Comparison of ENCODE assay signal across 26 cellular contexts in genomic region chr7:44772867-44773266, GRCh38. TPM values are rescaled to one million over a fixed set of nuclear protein-coding genes. Genes with fewer than 3 reads are reported as not detected.
DNase-seq lines count a peak whose midpoint lies in the region; ATAC-seq, FAIRE-seq and TF ChIP-seq lines count a peak whose summit lies in the region.
"Had no signal": no experiment of that assay in that cellular context is flagged by ENCODE, and none has a peak within 500 bp of the region (broad histone marks: within the 10 kb centered on the region; RNA-seq: fewer than 3 reads in every experiment).

No MANE protein-coding gene starts in this region.

- WGBS in HepG2 (ENCODE audit: low lambda C conversion rate), result 34% methylated on average over 9 of the region's 10 CpGs
- WGBS in right lobe of liver (ENCODE audit: insufficient coverage, low coverage, low lambda C conversion rate, missing lambda C conversion rate), result 62% methylated on average over 8 of the region's 10 CpGs
- WGBS in H1 (ENCODE audit: extremely low coverage in 1 of 2, insufficient coverage in 1 of 2, insufficient read length in 1 of 2, insufficient replicate concordance in 2 of 2, low coverage in 1 of 2, low lambda C conversion rate in 2 of 2, missing lambda C conversion rate in 1 of 2), 2 experiments, result 69% methylated on average over 10 of the region's 10 CpGs; no CpG with 5 or more reads in 1 of the 2 experiments

- H3K56ac ChIP-seq in H1 (replicated peaks; ENCODE audit: insufficient read length, low read depth, low read length), result no peak overlapping the region

- no peaks in the 10 kb centered on the region for H3K9me3 ChIP-seq in HepG2 (ENCODE audit: low read length)
- H3K9me3 ChIP-seq in right lobe of liver, result no peaks in the 10 kb centered on the region
- H3K9me3 ChIP-seq in H1 (ENCODE audit: insufficient read depth in 2 of 2, low read depth in 1 of 2, low read length in 1 of 2), result no peaks in the 10 kb centered on the region; a peak in 1 of 4 replicates
- H3K9me3 ChIP-seq: breast epithelium, colonic mucosa, esophagus muscularis mucosa, testis had no signal

- no peak overlapping the region for H2AFZ ChIP-seq in HepG2 (ENCODE audit: low read length)
- no peak overlapping the region for H2AFZ ChIP-seq in H1 (ENCODE audit: low read length)
- H2AFZ ChIP-seq: hepatocyte had no signal

- CTCF ChIA-PET in HepG2 (lab: Yijun Ruan, JAX; ENCODE audit: low intra/inter-chr PET ratio, low total read pairs), result interaction anchor here (0.7 to 0.9 kb wide), 2 partner anchors 75 to 149 kb away, joined by 3 to 4 read pairs; partner anchors contain the start of gene H2AZ2
- CTCF ChIA-PET in H1 (lab: Charles Lee; ENCODE audit: partially characterized antibody), result interaction anchor here (0.6 to 1.6 kb wide), 12 partner anchors 10 to 365 kb away, joined by 3 to 7 read pairs (median 4); no protein-coding TSS in a partner anchor

- H3K27ac ChIP-seq in HepG2 (ENCODE audit: extremely low read length, insufficient read depth, low read length) (no peak overlapping the region), right lobe of liver (no peak overlapping the region), H1 (ENCODE audit: low read depth, low read length) (no peak overlapping the region)
- H3K27ac ChIP-seq: breast epithelium, colonic mucosa, esophagus muscularis mucosa, hepatocyte, testis had no signal

- no peak for TF ChIP-seq POLR2A in HepG2 (IDR thresholded peaks at IDR 0.05; ENCODE audit: insufficient read depth in 1 of 2, low read depth in 2 of 2, low read length in 2 of 2)
- no peak for TF ChIP-seq POLR2A in right lobe of liver (IDR thresholded peaks at IDR 0.05)
- TF ChIP-seq POLR2A in H1 (IDR thresholded peaks at IDR 0.05; ENCODE audit: control extremely low read depth in 1 of 2, low read depth in 2 of 2, low read length in 2 of 2), result no peak

- H3K14ac ChIP-seq in H1 (ENCODE audit: insufficient read length), result no peak overlapping the region

- no peaks in the 10 kb centered on the region for H3K23me2 ChIP-seq in H1 (ENCODE audit: low read depth, low read length)

- H4K20me1 ChIP-seq in HepG2 (ENCODE audit: insufficient read depth, low read length), result no peaks in the 10 kb centered on the region
- peaks cover 0 to 5% of the 10 kb centered on the region in 2 experiments for H4K20me1 ChIP-seq in H1 (replicated peaks in 1 of 2; ENCODE audit: control insufficient read depth in 1 of 2, insufficient read depth in 2 of 2, low read length in 2 of 2)

- in situ Hi-C loops in HepG2 (cut with HindIII; ENCODE audit: extremely low pct_ligation_motif_present, low pct_unique_long_range_greater_than_20kb), result loop anchor here (25.0 kb wide), 1 partner anchor 186 kb away; the partner anchor contains the start of gene TMED4

- H3K4me3 ChIP-seq in HepG2 (replicated peaks in 1 of 3; ENCODE audit: insufficient read depth in 1 of 3, low read depth in 2 of 3, low read length in 3 of 3) (no peak overlapping the region), right lobe of liver (no peak overlapping the region), H1 (ENCODE audit: extremely low read depth in 1 of 4, insufficient read depth in 2 of 4, low read depth in 3 of 4, low read length in 4 of 4) (no peak overlapping the region)
- H3K4me3 ChIP-seq: breast epithelium, colonic mucosa, esophagus muscularis mucosa, hepatocyte, testis had no signal

- H2BK20ac ChIP-seq in H1 (ENCODE audit: low read length), result no peak overlapping the region

- intact Hi-C loops in HepG2 (cut with micrococcal nuclease; ENCODE audit: unreplicated experiment), result loop anchor here (1.0 kb wide), 1 partner anchor 149 kb away; no protein-coding TSS in a partner anchor
- intact Hi-C loops in right lobe of liver (cut with DNase I), result no loop called here

- no peak overlapping the region for H3K9ac ChIP-seq in HepG2 (ENCODE audit: insufficient read depth, low read depth, low read length)
- no peak overlapping the region for H3K9ac ChIP-seq in H1 (replicated peaks in 1 of 4; ENCODE audit: extremely low read depth in 1 of 4, low read depth in 3 of 4, low read length in 3 of 4)

- H3K27me3 ChIP-seq in HepG2 (ENCODE audit: control insufficient read depth in 1 of 2, insufficient read depth in 2 of 2, low read length in 2 of 2), result no peaks in the 10 kb centered on the region
- no peaks in the 10 kb centered on the region for H3K27me3 ChIP-seq in right lobe of liver
- H3K27me3 ChIP-seq in H1 (replicated peaks in 1 of 4; ENCODE audit: control insufficient read depth in 3 of 4, extremely low read depth in 1 of 4, insufficient read depth in 3 of 4, low read length in 3 of 4), result no peaks in the 10 kb centered on the region
- H3K27me3 ChIP-seq: breast epithelium, colonic mucosa, esophagus muscularis mucosa, hepatocyte, testis had no signal

- no peak overlapping the region for H3K4ac ChIP-seq in H1 (replicated peaks; ENCODE audit: insufficient read length, low read depth, low read length)

- no TSS peak for BruUV-seq in HepG2 (replicated peaks; lab: Mats Ljungman, UMichigan)

- ATAC-seq in HepG2 (peak; percentile 66), right lobe of liver (no peak), GM19463 (IDR thresholded peaks at IDR 0.05; ENCODE audit: unreplicated experiment) (no peak), HG02571 (IDR thresholded peaks at IDR 0.05; ENCODE audit: unreplicated experiment) (no peak)
- ATAC-seq: natural killer cell treated with Interleukin-12 subunit alpha and Interleukin-12 subunit beta and Interleukin-15 and Interleukin-18, amount 100 ng/mL, for 72 hours; T-helper 17 cell had no signal

- peak; percentile 66 for TF ChIP-seq RAD21 in HepG2 (CRISPR knock-in tag; IDR thresholded peaks at IDR 0.05)
- TF ChIP-seq RAD21 in H1 (IDR thresholded peaks at IDR 0.05 in 1 of 2, conservative IDR thresholded peaks at IDR 0.05 in 1 of 2; ENCODE audit: low read depth in 2 of 2, low read length in 2 of 2), result peak; percentile 46 to 60; a peak in 3 of 4 replicates

- H3K4me2 ChIP-seq in HepG2 (ENCODE audit: low read depth, low read length) (no peak overlapping the region), H1 (ENCODE audit: insufficient read depth in 1 of 2, low read depth in 2 of 2, low read length in 2 of 2) (no peak overlapping the region)
- H3K4me2 ChIP-seq: hepatocyte had no signal

- TF ChIP-seq EP300 in HepG2 (IDR thresholded peaks at IDR 0.05; ENCODE audit: low read depth in 2 of 2, low read length in 2 of 2), result no peak
- TF ChIP-seq EP300 in HepG2 (CRISPR knock-in tag; IDR thresholded peaks at IDR 0.05; ENCODE audit: borderline replicate concordance), result no peak
- TF ChIP-seq EP300 in H1 (IDR thresholded peaks at IDR 0.05; ENCODE audit: borderline replicate concordance in 1 of 2, low read depth in 2 of 2, low read length in 2 of 2), result no peak

- POLR2A ChIA-PET in HepG2 (lab: Yijun Ruan, JAX), result interaction anchor here (1.6 kb wide), 1 partner anchor 75 kb away, joined by 3 read pairs; the partner anchor contains the start of gene H2AZ2
- POLR2A ChIA-PET in H1 (lab: Charles Lee; ENCODE audit: partially characterized antibody), result interaction anchor here (0.6 to 7.7 kb wide), 13 partner anchors 10 to 194 kb away, joined by 3 to 30 read pairs (median 5); partner anchors contain the start of genes H2AZ2 and PPIA

- H2BK12ac ChIP-seq in H1 (ENCODE audit: low read depth, low read length), result no peak overlapping the region

- DNase-seq in HepG2 (ENCODE audit: low spot score) (peak; percentile 52), right lobe of liver (no peak), NAMALWA (ENCODE audit: low spot score) (peak; percentile 45), H1 (ENCODE audit: low read depth in 1 of 2, low spot score in 2 of 2) (no peak), germinal center (ENCODE audit: low spot score) (no peak)
- DNase-seq: activated CD4-positive, alpha-beta T cell treated with anti-CD3 and anti-CD28 coated beads, Interleukin-2, amount 10 ng/mL, durations not matched to agents 24 days and 14 days; activated naive CD4-positive, alpha-beta T cell treated with anti-CD3 and anti-CD28 coated beads, Interleukin-2, amount 50 U/mL, for 16 hours; amygdala; colonic mucosa; effector memory CD4-positive, alpha-beta T cell; immature natural killer cell; Kasumi-1; MV-4-11; NCI-H1694 treated with DMSO at 0.1 percent for 48 hours; NCI-H226; stimulated activated CD4-positive, alpha-beta T cell treated with anti-CD3 and anti-CD28 coated beads, Interleukin-4, amount 100 ng/mL, for 1 hour; stimulated activated naive CD4-positive, alpha-beta T cell; T-helper 17 cell; testis had no signal

- H4K91ac ChIP-seq in H1 (replicated peaks; ENCODE audit: insufficient read length, low read length), result no peak overlapping the region

- H3K36me3 ChIP-seq in HepG2 (replicated peaks in 1 of 2; ENCODE audit: control insufficient read depth in 1 of 2, insufficient read depth in 2 of 2, low read length in 2 of 2) (no peaks in the 10 kb centered on the region), right lobe of liver (no peaks in the 10 kb centered on the region), H1 (ENCODE audit: control insufficient read depth in 2 of 4, insufficient read depth in 4 of 4, low read length in 3 of 4) (peaks cover 0 to 2% (median under 1%) of the 10 kb centered on the region in 4 experiments; a peak in 3 of 8 replicates)
- H3K36me3 ChIP-seq: breast epithelium, colonic mucosa had no signal

- H3K4me1 ChIP-seq in HepG2 (ENCODE audit: insufficient read depth, low read length) (peaks cover 31% of the 10 kb centered on the region), right lobe of liver (peaks cover 0 to 23% (median 5%) of the 10 kb centered on the region in 4 donors), H1 (replicated peaks in 1 of 4; ENCODE audit: control insufficient read depth in 3 of 4, insufficient read depth in 4 of 4, low read length in 3 of 4) (peaks cover 0 to 4% (median 0%) of the 10 kb centered on the region in 4 experiments; a peak in 1 of 7 replicates)

- no peak overlapping the region for H2BK5ac ChIP-seq in H1 (ENCODE audit: low read depth, low read length)

- H3K18ac ChIP-seq in H1 (ENCODE audit: extremely low read depth, low read length), result no peak overlapping the region

- H4K5ac ChIP-seq in H1 (ENCODE audit: insufficient read length, low read depth, low read length), result no peak overlapping the region

- no peak overlapping the region for H2BK15ac ChIP-seq in H1 (ENCODE audit: low read length)

- no peak overlapping the region for H3K23ac ChIP-seq in H1 (ENCODE audit: insufficient read length)

- H3K79me1 ChIP-seq in H1 (ENCODE audit: low read depth, low read length), result no peaks in the 10 kb centered on the region; the same call in 1 of the 2 replicates

- no peak overlapping the region for H4K8ac ChIP-seq in H1 (ENCODE audit: extremely low read depth, insufficient read depth, low read length)

- H3K79me2 ChIP-seq in HepG2 (ENCODE audit: insufficient read depth, low read length) (no peaks in the 10 kb centered on the region), H1 (ENCODE audit: control insufficient read depth in 1 of 2, insufficient read depth in 2 of 2, low read length in 2 of 2) (no peaks in the 10 kb centered on the region)
- H3K79me2 ChIP-seq: hepatocyte had no signal

- FAIRE-seq in HepG2 (lab: Jason Lieb, UNC) (no peak), H1 (lab: Jason Lieb, UNC) (no peak)
- FAIRE-seq: frontal cortex had no signal

- H2AK5ac ChIP-seq in H1 (ENCODE audit: low read depth, low read length), result no peak overlapping the region

- TF ChIP-seq CTCF in HepG2 (CRISPR knock-in tag; IDR thresholded peaks at IDR 0.05), result peak; percentile 64
- TF ChIP-seq CTCF in right lobe of liver (IDR thresholded peaks at IDR 0.05), result no peak
- peak in 1 of 3 experiments; percentile 19; a peak in 1 of 4 replicates for TF ChIP-seq CTCF in H1 (IDR thresholded peaks at IDR 0.05; ENCODE audit: control extremely low read depth in 1 of 3, insufficient read depth in 1 of 3, low read depth in 1 of 3, low read length in 3 of 3)

- H2BK120ac ChIP-seq in H1 (replicated peaks; ENCODE audit: low read depth, low read length), result no peak overlapping the region

RNA-seq across cellular contexts. Expression of gene PPIA, which starts 23.6 kb away (rescaled TPM):
- total RNA-seq in HepG2 (2016; rRNA removed; fragmentation: Illumina TruSeq; extraction: Trizol) (2,268 and 3,314 TPM in 2 replicates), right lobe of liver (1,000 to 10,000 TPM in 2 of 6 experiments, 100 to 1,000 TPM in 4; 530 to 1,528 (median 637) TPM)
- 754 and 802 TPM in 2 replicates for total RNA-seq in HepG2 (2016; cell fraction: cytosol; rRNA removed; fragmentation: Illumina TruSeq; extraction: Trizol; ENCODE audit: low read depth)
- total RNA-seq in HepG2 (2016; cell fraction: insoluble cytoplasmic fraction; rRNA removed; fragmentation: Illumina TruSeq; extraction: Trizol), result 2,242 and 3,472 TPM in 2 replicates
- 997 and 1,006 TPM in 2 replicates for total RNA-seq in HepG2 (2016; cell fraction: membrane; rRNA removed; fragmentation: Illumina TruSeq; extraction: Trizol)
- total RNA-seq in HepG2 (2016; cell fraction: nucleus; rRNA removed; fragmentation: Illumina TruSeq; extraction: Trizol), result 760 and 791 TPM in 2 replicates
- polyA plus RNA-seq in HepG2 (2011; rRNA removed) (2,460 and 3,010 TPM in 2 replicates), H1 (2011; rRNA removed) (3,630 and 5,394 TPM in 2 replicates)
- polyA plus RNA-seq in HepG2 (2011; cell fraction: cytosol; rRNA removed), result 2,797 and 3,003 TPM in 2 replicates
- 624 and 737 TPM in 2 replicates for polyA plus RNA-seq in HepG2 (2011; cell fraction: nucleus; rRNA removed)
- 1,687 and 1,874 TPM in 2 replicates for polyA plus RNA-seq in HepG2 (2012)
- polyA plus RNA-seq in HepG2 (2016; cell fraction: cytosol; fragmentation: Illumina TruSeq; extraction: Trizol; ENCODE audit: low read depth), result 1,121 and 1,153 TPM in 2 replicates
- 3,894 and 4,262 TPM in 2 replicates for polyA plus RNA-seq in HepG2 (2016; cell fraction: insoluble cytoplasmic fraction; fragmentation: Illumina TruSeq; extraction: Trizol; ENCODE audit: low read depth)
- 1,143 and 1,145 TPM in 2 replicates for polyA plus RNA-seq in HepG2 (2016; cell fraction: membrane; fragmentation: Illumina TruSeq; extraction: Trizol; ENCODE audit: low read depth)
- polyA plus RNA-seq in HepG2 (2016; cell fraction: nucleus; fragmentation: Illumina TruSeq; extraction: Trizol; ENCODE audit: insufficient read depth, low read depth), result 1,363 and 1,473 TPM in 2 replicates
- polyA minus RNA-seq in HepG2 (2011; rRNA and poly(A)+ RNA removed; ENCODE audit: low replicate concordance), result 700 and 1,641 TPM in 2 replicates
- polyA minus RNA-seq in HepG2 (2011; cell fraction: cytosol; rRNA and poly(A)+ RNA removed), result 495 and 562 TPM in 2 replicates
- polyA minus RNA-seq in HepG2 (2011; cell fraction: nucleus; rRNA and poly(A)+ RNA removed), result 234 and 280 TPM in 2 replicates
- 2,865 and 2,888 TPM in 2 replicates for total RNA-seq in H1 (2021; fragmentation: NEBNext Ultra II Directional; extraction: Animal tissue kit (Norgen Biotek cat#: 25700))
- 5,080 TPM for polyA plus RNA-seq in H1 (2011; cell fraction: cytosol; rRNA removed)
- 1,333 TPM for polyA plus RNA-seq in H1 (2011; cell fraction: nucleus; rRNA removed)
- polyA plus RNA-seq in H1 (2012, experiment 1 of 2), result 3,702 to 4,681 TPM (median 4,309 TPM) in 4 replicates
- 1,128 TPM for polyA plus RNA-seq in H1 (2012, experiment 2 of 2)
- 2,125 TPM for polyA plus RNA-seq in H1 (2013, experiment 1 of 2)
- 2,348 TPM for polyA plus RNA-seq in H1 (2013, experiment 2 of 2)
- polyA minus RNA-seq in H1 (2011; rRNA and poly(A)+ RNA removed), result 1,743 and 1,763 TPM in 2 replicates
- 794 TPM for polyA minus RNA-seq in H1 (2011; cell fraction: cytosol; rRNA and poly(A)+ RNA removed)
- polyA minus RNA-seq in H1 (2011; cell fraction: nucleus; rRNA and poly(A)+ RNA removed), result 548 TPM

RNA-seq across cellular contexts. Expression of gene ZMIZ2, which starts 24.2 kb away (rescaled TPM):
- total RNA-seq in HepG2 (2016; rRNA removed; fragmentation: Illumina TruSeq; extraction: Trizol) (4.1 and 4.9 TPM in 2 replicates), right lobe of liver (10 to 100 TPM in 4 of 6 experiments, 1 to 10 TPM in 2; 8.6 to 36.3 (median 28.6) TPM)
- 5.1 and 5.7 TPM in 2 replicates for total RNA-seq in HepG2 (2016; cell fraction: cytosol; rRNA removed; fragmentation: Illumina TruSeq; extraction: Trizol; ENCODE audit: low read depth)
- total RNA-seq in HepG2 (2016; cell fraction: insoluble cytoplasmic fraction; rRNA removed; fragmentation: Illumina TruSeq; extraction: Trizol), result 3.1 and 6.7 TPM in 2 replicates
- total RNA-seq in HepG2 (2016; cell fraction: membrane; rRNA removed; fragmentation: Illumina TruSeq; extraction: Trizol), result 5.7 and 7.3 TPM in 2 replicates
- total RNA-seq in HepG2 (2016; cell fraction: nucleus; rRNA removed; fragmentation: Illumina TruSeq; extraction: Trizol), result 10.0 and 10.4 TPM in 2 replicates
- polyA plus RNA-seq in HepG2 (2011; rRNA removed) (7.9 and 9.7 TPM in 2 replicates), H1 (2011; rRNA removed) (24.4 and 41.4 TPM in 2 replicates)
- polyA plus RNA-seq in HepG2 (2011; cell fraction: cytosol; rRNA removed), result 1.1 and 1.8 TPM in 2 replicates
- 68.3 and 74.7 TPM in 2 replicates for polyA plus RNA-seq in HepG2 (2011; cell fraction: nucleus; rRNA removed)
- 12.0 and 15.7 TPM in 2 replicates for polyA plus RNA-seq in HepG2 (2012)
- polyA plus RNA-seq in HepG2 (2016; cell fraction: cytosol; fragmentation: Illumina TruSeq; extraction: Trizol; ENCODE audit: low read depth), result 2.6 and 3.0 TPM in 2 replicates
- 6.4 and 10.1 TPM in 2 replicates for polyA plus RNA-seq in HepG2 (2016; cell fraction: insoluble cytoplasmic fraction; fragmentation: Illumina TruSeq; extraction: Trizol; ENCODE audit: low read depth)
- 8.9 and 10.4 TPM in 2 replicates for polyA plus RNA-seq in HepG2 (2016; cell fraction: membrane; fragmentation: Illumina TruSeq; extraction: Trizol; ENCODE audit: low read depth)
- 47.2 and 57.0 TPM in 2 replicates for polyA plus RNA-seq in HepG2 (2016; cell fraction: nucleus; fragmentation: Illumina TruSeq; extraction: Trizol; ENCODE audit: insufficient read depth, low read depth)
- polyA minus RNA-seq in HepG2 (2011; rRNA and poly(A)+ RNA removed; ENCODE audit: low replicate concordance), result 17.5 and 23.0 TPM in 2 replicates
- polyA minus RNA-seq in HepG2 (2011; cell fraction: cytosol; rRNA and poly(A)+ RNA removed), result 2.9 and 4.7 TPM in 2 replicates
- polyA minus RNA-seq in HepG2 (2011; cell fraction: nucleus; rRNA and poly(A)+ RNA removed), result 34.2 and 43.8 TPM in 2 replicates
- total RNA-seq in H1 (2021; fragmentation: NEBNext Ultra II Directional; extraction: Animal tissue kit (Norgen Biotek cat#: 25700)), result 66.4 and 72.2 TPM in 2 replicates
- 18.6 TPM for polyA plus RNA-seq in H1 (2011; cell fraction: cytosol; rRNA removed)
- polyA plus RNA-seq in H1 (2011; cell fraction: nucleus; rRNA removed), result 219 TPM
- 62.1 to 76.2 TPM (median 70.8 TPM) in 4 replicates for polyA plus RNA-seq in H1 (2012, experiment 1 of 2)
- polyA plus RNA-seq in H1 (2012, experiment 2 of 2), result 43.3 TPM
- polyA plus RNA-seq in H1 (2013, experiment 1 of 2), result 46.2 TPM
- polyA plus RNA-seq in H1 (2013, experiment 2 of 2), result 40.9 TPM
- polyA minus RNA-seq in H1 (2011; rRNA and poly(A)+ RNA removed), result 23.8 and 29.9 TPM in 2 replicates
- 23.3 TPM for polyA minus RNA-seq in H1 (2011; cell fraction: cytosol; rRNA and poly(A)+ RNA removed)
- polyA minus RNA-seq in H1 (2011; cell fraction: nucleus; rRNA and poly(A)+ RNA removed), result 65.8 TPM

Comparison
In these comparisons a context has a peak if more than half of its experiments do, and no peak if none do; other contexts are left out.
1. DNase-seq: peak in HepG2 (single experiment) and NAMALWA (single experiment); none in right lobe of liver (0 of 3), H1 (0 of 2) and germinal center (single experiment).
2. Of the 41 proteins assayed by ChIP-seq in both HepG2 and H1: peak only in HepG2: none; only in H1: none; in both: RAD21; in neither: 39; mixed calls (peak in some experiments, not most) for 1.